10 cellular contexts compared by ENCODE assay signal in genomic region chr5:76180817-76181805, GRCh38.
DNase-seq lines count a peak whose midpoint lies in the region; ATAC-seq, FAIRE-seq and TF ChIP-seq lines count a peak whose summit lies in the region.
"Had no signal": no experiment of that assay in that cellular context is flagged by ENCODE, and none has a peak within 500 bp of the region (broad histone marks: within the 10 kb centered on the region; RNA-seq: fewer than 3 reads in every experiment).

No MANE protein-coding gene starts in this region.

- POLR2A ChIA-PET in GM12878 (lab: Charles Lee) = no interaction called here

- no TSS peak for BruUV-seq in GM12878 (replicated peaks; lab: Mats Ljungman, UMichigan)

- 34% methylated on average over 8 of the region's 8 CpGs for WGBS in GM12878 (ENCODE audit: insufficient coverage, insufficient replicate concordance, low lambda C conversion rate, missing lambda C conversion rate)

- RAD21 ChIA-PET in GM12878 (lab: Charles Lee; ENCODE audit: unreplicated experiment) = no interaction called here

- TF ChIP-seq POLR2A in GM12878 (IDR thresholded peaks at IDR 0.05; ENCODE audit: low read depth, low read length) = no peak

- peak; percentile 92 for FAIRE-seq in GM12878 (lab: Jason Lieb, UNC)

- no peak for TF ChIP-seq RAD21 in GM12878 (IDR thresholded peaks at IDR 0.05; ENCODE audit: insufficient read depth, low read depth, low read length)

- ATAC-seq in HG03442 (IDR thresholded peaks at IDR 0.05; ENCODE audit: unreplicated experiment) (peak; percentile 80), GM12878 (peak; percentile 91), upper lobe of right lung (peak; percentile 80), GM19023 (IDR thresholded peaks at IDR 0.05; ENCODE audit: unreplicated experiment) (no peak)

- peak overlapping the region; percentile 48; the same call in 1 of the 2 replicates for H3K4me2 ChIP-seq in GM12878 (ENCODE audit: control insufficient read depth, insufficient read depth)

- H3K4me1 ChIP-seq in GM12878 (ENCODE audit: control insufficient read depth, insufficient read depth, low read length) = peaks cover 32% of the 10 kb centered on the region
- H3K4me1 ChIP-seq in upper lobe of right lung = no peaks in the 10 kb centered on the region
- no peaks in the 10 kb centered on the region for H3K4me1 ChIP-seq in HAP-1

- H3K9me3 ChIP-seq in GM12878 (replicated peaks; ENCODE audit: control insufficient read depth, insufficient read depth, low read length) (peaks cover 15% of the 10 kb centered on the region; the same call in 2 of the 3 replicates), upper lobe of right lung (no peaks in the 10 kb centered on the region), HAP-1 (no peaks in the 10 kb centered on the region)

- DNase-seq in stimulated activated CD4-positive, alpha-beta T cell treated with anti-CD3 and anti-CD28 coated beads, Interleukin-4, amount 100 ng/mL, for 24 hours = peak; percentile 8
- DNase-seq in stimulated activated CD4-positive, alpha-beta T cell treated with anti-CD3 and anti-CD28 coated beads, Interleukin-2, amount 100 ng/mL, for 48 hours = no peak
- DNase-seq in GM12878 (ENCODE audit: low read depth, low spot score) (peak; percentile 62), upper lobe of right lung (no peak), HAP-1 (ENCODE audit: low spot score in 2 of 2) (no peak), DMS79 treated with DMSO at 0.1 percent for 48 hours (lab: John Stamatoyannopoulos, UW) (no peak)
- DNase-seq: activated CD8-positive, alpha-beta memory T cell treated with anti-CD3 and anti-CD28 coated beads, Interleukin-2, amount 50 U/mL, for 48 hours; foreskin fibroblast had no signal

- in situ Hi-C loops in GM12878 (cut with MboI) = no loop called here
- in situ Hi-C loops in HAP-1 (cut with MboI; ENCODE audit: low sequenced_read_pairs) = no loop called here

- no peak for TF ChIP-seq EP300 in GM12878 (IDR thresholded peaks at IDR 0.05; ENCODE audit: borderline replicate concordance in 1 of 2, control insufficient read depth in 1 of 2, low read depth in 2 of 2, low read length in 2 of 2)

- intact Hi-C loops in GM12878 (cut with micrococcal nuclease; ENCODE audit: unreplicated experiment) (no loop called here), upper lobe of right lung (cut with DNase I) (no loop called here)

- H3K36me3 ChIP-seq in GM12878 (ENCODE audit: control insufficient read depth in 2 of 2, insufficient read depth in 2 of 2, low read length in 1 of 2) = no peaks in the 10 kb centered on the region
- H3K36me3 ChIP-seq in upper lobe of right lung = no peaks in the 10 kb centered on the region
- no peaks in the 10 kb centered on the region for H3K36me3 ChIP-seq in HAP-1 (replicated peaks)

- CTCF ChIA-PET in GM12878 (lab: Yijun Ruan, JAX) = interaction anchor here (0.5 to 1.2 kb wide), 2 partner anchors 76 to 684 kb away, joined by 3 read pairs; no protein-coding TSS in a partner anchor

- H3K4me3 ChIP-seq in GM12878 (no peak overlapping the region), upper lobe of right lung (no peak overlapping the region), HAP-1 (no peak overlapping the region)

- H3K79me2 ChIP-seq in GM12878 (ENCODE audit: control insufficient read depth, insufficient read depth, low read length) = no peaks in the 10 kb centered on the region

- no peak overlapping the region for H3K9ac ChIP-seq in GM12878 (ENCODE audit: control insufficient read depth, insufficient read depth, low read length)

- H3K27ac ChIP-seq in GM12878 (ENCODE audit: control insufficient read depth, insufficient read depth) = peak overlapping the region; percentile 64
- H3K27ac ChIP-seq in upper lobe of right lung = no peak overlapping the region

- H3K27me3 ChIP-seq in GM12878 (replicated peaks in 1 of 2; ENCODE audit: control insufficient read depth in 2 of 2, insufficient read depth in 2 of 2, low read length in 1 of 2) = no peaks in the 10 kb centered on the region
- no peaks in the 10 kb centered on the region for H3K27me3 ChIP-seq in upper lobe of right lung
- peaks cover 10% of the 10 kb centered on the region for H3K27me3 ChIP-seq in HAP-1 (ENCODE audit: low read depth)

- peak overlapping the region; percentile 39 for H2AFZ ChIP-seq in GM12878 (ENCODE audit: control insufficient read depth, low read depth, low read length)

- TF ChIP-seq CTCF in GM12878 (IDR thresholded peaks at IDR 0.05 in 2 of 3, conservative IDR thresholded peaks at IDR 0.05 in 1 of 3; ENCODE audit: control insufficient read depth in 2 of 3, extremely low read depth in 1 of 3, insufficient read depth in 1 of 3, low read depth in 3 of 3, low read length in 3 of 3) (no peak), upper lobe of right lung (IDR thresholded peaks at IDR 0.05) (no peak)

- H4K20me1 ChIP-seq in GM12878 (ENCODE audit: control insufficient read depth, insufficient read depth) = no peaks in the 10 kb centered on the region

- SMC1A ChIA-PET in GM12878 (lab: Charles Lee; ENCODE audit: uncharacterized antibody, unreplicated experiment) = no interaction called here

TF ChIP-seq in GM12878, 131 proteins besides CTCF, POLR2A, EP300 and RAD21 (continues in another document):
- TF ChIP-seq ZNF384 (IDR thresholded peaks at IDR 0.05; ENCODE audit: borderline replicate concordance, low read depth, low read length) = no peak
- no peak for TF ChIP-seq BCLAF1 (IDR thresholded peaks at IDR 0.05)
- TF ChIP-seq, protein P1, sequence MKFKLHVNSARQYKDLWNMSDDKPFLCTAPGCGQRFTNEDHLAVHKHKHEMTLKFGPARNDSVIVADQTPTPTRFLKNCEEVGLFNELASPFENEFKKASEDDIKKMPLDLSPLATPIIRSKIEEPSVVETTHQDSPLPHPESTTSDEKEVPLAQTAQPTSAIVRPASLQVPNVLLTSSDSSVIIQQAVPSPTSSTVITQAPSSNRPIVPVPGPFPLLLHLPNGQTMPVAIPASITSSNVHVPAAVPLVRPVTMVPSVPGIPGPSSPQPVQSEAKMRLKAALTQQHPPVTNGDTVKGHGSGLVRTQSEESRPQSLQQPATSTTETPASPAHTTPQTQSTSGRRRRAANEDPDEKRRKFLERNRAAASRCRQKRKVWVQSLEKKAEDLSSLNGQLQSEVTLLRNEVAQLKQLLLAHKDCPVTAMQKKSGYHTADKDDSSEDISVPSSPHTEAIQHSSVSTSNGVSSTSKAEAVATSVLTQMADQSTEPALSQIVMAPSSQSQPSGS (IDR thresholded peaks at IDR 0.05; ENCODE audit: low read length) = peak; percentile 54; the same call in 1 of the 2 replicates
- 0 out of 4 replicates have a peak, but pooled peaks of 1 of the 2 experiments have one; percentile 4 for TF ChIP-seq SRF (IDR thresholded peaks at IDR 0.05; ENCODE audit: low read depth in 2 of 2, low read length in 2 of 2)
- no peak for TF ChIP-seq PML (IDR thresholded peaks at IDR 0.05; ENCODE audit: low read length)
- no peak for TF ChIP-seq HDAC2 (IDR thresholded peaks at IDR 0.05)
- peak; percentile 64; the same call in 1 of the 2 replicates for TF ChIP-seq IRF4 (IDR thresholded peaks at IDR 0.05; ENCODE audit: low read depth, low read length)
- no peak for TF ChIP-seq MEF2B (IDR thresholded peaks at IDR 0.05; ENCODE audit: partially characterized antibody, poor library complexity, severe bottlenecking)
- peak; percentile 35; the same call in 1 of the 2 replicates for TF ChIP-seq IKZF1 (conservative IDR thresholded peaks at IDR 0.05)
- TF ChIP-seq EED (IDR thresholded peaks at IDR 0.05; ENCODE audit: low read depth) = peak; percentile 86
- no peak for TF ChIP-seq WRNIP1 (IDR thresholded peaks at IDR 0.05; ENCODE audit: borderline replicate concordance, low read depth, low read length)
- peak; percentile 59; the same call in 1 of the 2 replicates for TF ChIP-seq FOXM1 (IDR thresholded peaks at IDR 0.05; ENCODE audit: low read depth, low read length)
- no peak for TF ChIP-seq SMC3 (IDR thresholded peaks at IDR 0.05; ENCODE audit: borderline replicate concordance, low read length)
- TF ChIP-seq BCL3 (IDR thresholded peaks at IDR 0.05; ENCODE audit: borderline replicate concordance, insufficient read depth, low read depth, low read length, poor library complexity, severe bottlenecking) = peak; percentile 82
- TF ChIP-seq RB1 (IDR thresholded peaks at IDR 0.05; ENCODE audit: borderline replicate concordance) = no peak
- no peak for TF ChIP-seq RELA (IDR thresholded peaks at IDR 0.05; ENCODE audit: borderline replicate concordance, partially characterized antibody)
- TF ChIP-seq HCFC1 (IDR thresholded peaks at IDR 0.05; ENCODE audit: low read length) = no peak
- TF ChIP-seq TBL1XR1 (IDR thresholded peaks at IDR 0.05; ENCODE audit: low read depth, low read length) = no peak

Comparison
In these comparisons a context has a peak if more than half of its experiments do, and no peak if none do; other contexts are left out.
1. DNase-seq: peak in stimulated activated CD4-positive, alpha-beta T cell treated with anti-CD3 and anti-CD28 coated beads, Interleukin-4, amount 100 ng/mL, for 24 hours (single experiment) and GM12878 (single experiment); none in stimulated activated CD4-positive, alpha-beta T cell treated with anti-CD3 and anti-CD28 coated beads, Interleukin-2, amount 100 ng/mL, for 48 hours (0 of 2), upper lobe of right lung (single experiment), HAP-1 (0 of 2) and DMS79 treated with DMSO at 0.1 percent for 48 hours (single experiment).